12 cellular contexts compared by ENCODE assay signal in genomic region chr6:16729183-16729696, GRCh38. TPM values are rescaled to one million over a fixed set of nuclear protein-coding genes. Genes with fewer than 3 reads are reported as not detected.
DNase-seq lines count a peak whose midpoint lies in the region; ATAC-seq and TF ChIP-seq lines count a peak whose summit lies in the region.
"Had no signal": no experiment of that assay in that cellular context is flagged by ENCODE, and none has a peak within 500 bp of the region (broad histone marks: within the 10 kb centered on the region; RNA-seq: fewer than 3 reads in every experiment).

No MANE protein-coding gene starts in this region.

- peaks cover 45% of the 10 kb centered on the region for H3K4me1 ChIP-seq in RWPE2 (ENCODE audit: insufficient read depth, poor library complexity, severe bottlenecking)
- peaks cover 8% of the 10 kb centered on the region for H3K4me1 ChIP-seq in ovary (ENCODE audit: insufficient read depth)

- peaks cover 45% of the 10 kb centered on the region for H3K36me3 Mint-ChIP-seq in activated CD4-positive, alpha-beta T cell treated with anti-CD3 and anti-CD28 coated beads, Interleukin-2, amount 10 ng/mL, durations not matched to agents 24 days and 14 days (ENCODE audit: low read depth)
- peaks cover 39% of the 10 kb centered on the region for H3K36me3 Mint-ChIP-seq in stimulated activated effector memory CD8-positive, alpha-beta T cell treated with anti-CD3 and anti-CD28 coated beads, Interleukin-12 subunit alpha, Interleukin-12 subunit beta, amount 100 ng/mL, for 72 hours

- no peaks in the 10 kb centered on the region for H3K9me3 ChIP-seq in RWPE2 (ENCODE audit: severe bottlenecking)
- H3K9me3 ChIP-seq in ovary = no peaks in the 10 kb centered on the region

- H3K27me3 Mint-ChIP-seq in activated CD4-positive, alpha-beta T cell treated with anti-CD3 and anti-CD28 coated beads, Interleukin-2, amount 10 ng/mL, durations not matched to agents 24 days and 14 days = no peaks in the 10 kb centered on the region

- peaks cover 4% of the 10 kb centered on the region; the same call in 1 of the 2 replicates for H3K36me3 ChIP-seq in RWPE2 (ENCODE audit: low read depth)
- H3K36me3 ChIP-seq in ovary = no peaks in the 10 kb centered on the region

- H3K27me3 ChIP-seq in RWPE2 (ENCODE audit: insufficient read depth, poor library complexity, severe bottlenecking) (no peaks in the 10 kb centered on the region), ovary (no peaks in the 10 kb centered on the region)

- no peak for DNase-seq in activated CD4-positive, alpha-beta T cell treated with anti-CD3 and anti-CD28 coated beads, Interleukin-2, amount 10 ng/mL, durations not matched to agents 24 days and 14 days
- DNase-seq in activated CD4-positive, alpha-beta T cell treated with anti-CD3 and anti-CD28 coated beads, Interleukin-2, amount 50 U/mL, for 48 hours = no peak
- no peak for DNase-seq in RWPE2 (ENCODE audit: low spot score)
- peak; percentile 58 for DNase-seq in dermis blood vessel endothelial cell
- DNase-seq in stimulated activated effector memory CD8-positive, alpha-beta T cell treated with anti-CD3 and anti-CD28 coated beads, Interleukin-12 subunit alpha, Interleukin-12 subunit beta, amount 100 ng/mL, for 72 hours (ENCODE audit: low spot score in 2 of 2) = no peak
- DNase-seq in ovary = no peak
- DNase-seq: activated CD8-positive, alpha-beta memory T cell treated with anti-CD3 and anti-CD28 coated beads, Interleukin-2, amount 50 U/mL, for 4 hours; left ventricle myocardium superior; NCI-H1694 treated with DMSO at 0.1 percent for 48 hours had no signal

- ATAC-seq in RWPE2 (ENCODE audit: low read depth) (peak; percentile 34; the same call in 2 of the 3 replicates), HG03571 (IDR thresholded peaks at IDR 0.05; ENCODE audit: unreplicated experiment) (no peak), GM18498 (IDR thresholded peaks at IDR 0.05; ENCODE audit: unreplicated experiment) (no peak)
- ATAC-seq in stimulated activated effector memory CD8-positive, alpha-beta T cell treated with anti-CD3 and anti-CD28 coated beads, Interleukin-12 subunit alpha, Interleukin-12 subunit beta, amount 100 ng/mL, for 72 hours = peak; percentile 86
- ATAC-seq: left ventricle myocardium superior had no signal

- no peaks in the 10 kb centered on the region for H3K9me3 Mint-ChIP-seq in activated CD4-positive, alpha-beta T cell treated with anti-CD3 and anti-CD28 coated beads, Interleukin-2, amount 10 ng/mL, durations not matched to agents 24 days and 14 days
- no peaks in the 10 kb centered on the region for H3K9me3 Mint-ChIP-seq in stimulated activated effector memory CD8-positive, alpha-beta T cell treated with anti-CD3 and anti-CD28 coated beads, Interleukin-12 subunit alpha, Interleukin-12 subunit beta, amount 100 ng/mL, for 72 hours

- no peak for TF ChIP-seq CTCF in RWPE2 (IDR thresholded peaks at IDR 0.05; ENCODE audit: poor library complexity, severe bottlenecking)
- TF ChIP-seq CTCF in ovary (IDR thresholded peaks at IDR 0.05) = no peak

- TF ChIP-seq EP300 in ovary (IDR thresholded peaks at IDR 0.05) = no peak

- H3K4me3 Mint-ChIP-seq in activated CD4-positive, alpha-beta T cell treated with anti-CD3 and anti-CD28 coated beads, Interleukin-2, amount 10 ng/mL, durations not matched to agents 24 days and 14 days = peak overlapping the region; percentile 66
- H3K4me3 Mint-ChIP-seq in stimulated activated effector memory CD8-positive, alpha-beta T cell treated with anti-CD3 and anti-CD28 coated beads, Interleukin-12 subunit alpha, Interleukin-12 subunit beta, amount 100 ng/mL, for 72 hours = peak overlapping the region; percentile 35

- peaks cover 77% of the 10 kb centered on the region for H3K4me1 Mint-ChIP-seq in activated CD4-positive, alpha-beta T cell treated with anti-CD3 and anti-CD28 coated beads, Interleukin-2, amount 10 ng/mL, durations not matched to agents 24 days and 14 days
- H3K4me1 Mint-ChIP-seq in stimulated activated effector memory CD8-positive, alpha-beta T cell treated with anti-CD3 and anti-CD28 coated beads, Interleukin-12 subunit alpha, Interleukin-12 subunit beta, amount 100 ng/mL, for 72 hours = peaks cover 65% of the 10 kb centered on the region

- no peak overlapping the region for H3K4me3 ChIP-seq in RWPE2 (ENCODE audit: severe bottlenecking)
- no peak overlapping the region for H3K4me3 ChIP-seq in ovary
- H3K4me3 ChIP-seq: SK-N-MC had no signal

- H3K27ac ChIP-seq in RWPE2 (ENCODE audit: poor library complexity, severe bottlenecking) (peak overlapping the region; percentile 7), ovary (no peak overlapping the region)
- H3K27ac ChIP-seq: SK-N-MC had no signal

- no peak for TF ChIP-seq POLR2A in ovary (IDR thresholded peaks at IDR 0.05)

- intact Hi-C loops in activated CD4-positive, alpha-beta T cell treated with anti-CD3 and anti-CD28 coated beads, Interleukin-2, amount 10 ng/mL, durations not matched to agents 24 days and 14 days (cut with micrococcal nuclease) = loop anchor here (2.0 kb wide), 1 partner anchor 14 kb away; no protein-coding TSS in a partner anchor
- intact Hi-C loops in ovary (cut with DNase I) = no loop called here

- H3K27ac Mint-ChIP-seq in activated CD4-positive, alpha-beta T cell treated with anti-CD3 and anti-CD28 coated beads, Interleukin-2, amount 10 ng/mL, durations not matched to agents 24 days and 14 days = peak overlapping the region; percentile 86
- H3K27ac Mint-ChIP-seq in stimulated activated effector memory CD8-positive, alpha-beta T cell treated with anti-CD3 and anti-CD28 coated beads, Interleukin-12 subunit alpha, Interleukin-12 subunit beta, amount 100 ng/mL, for 72 hours = peak overlapping the region; percentile 18

- WGBS in ovary, 3 donors = 56 to 88% (median 82%) methylated on average over 7 of the region's 7 CpGs

RNA-seq across cellular contexts. Expression of gene ATXN1, which starts 32.0 kb away (rescaled TPM):
- total RNA-seq in activated CD4-positive, alpha-beta T cell treated with anti-CD3 and anti-CD28 coated beads, Interleukin-2, amount 10 ng/mL, durations not matched to agents 24 days and 14 days = 62.4 and 70.0 TPM in 2 replicates
- 14.3 and 15.3 TPM in 2 replicates for total RNA-seq in dermis blood vessel endothelial cell
- 10 to 100 TPM; 26.4 to 38.2 (median 32.6) TPM for total RNA-seq in ovary
- polyA plus RNA-seq in ovary = 10 to 100 TPM in 1 of 2 donors, 1 to 10 TPM in 1; 7.3 to 12.9 TPM

Comparison
In these comparisons a context has a peak if more than half of its experiments do, and no peak if none do; other contexts are left out.
1. ATAC-seq: peak in RWPE2 (single experiment) and stimulated activated effector memory CD8-positive, alpha-beta T cell treated with anti-CD3 and anti-CD28 coated beads, Interleukin-12 subunit alpha, Interleukin-12 subunit beta, amount 100 ng/mL, for 72 hours (single experiment); none in HG03571 (single experiment) and GM18498 (single experiment).